Comparison of ENCODE assay signal across 8 cellular contexts in the genomic region with DNA sequence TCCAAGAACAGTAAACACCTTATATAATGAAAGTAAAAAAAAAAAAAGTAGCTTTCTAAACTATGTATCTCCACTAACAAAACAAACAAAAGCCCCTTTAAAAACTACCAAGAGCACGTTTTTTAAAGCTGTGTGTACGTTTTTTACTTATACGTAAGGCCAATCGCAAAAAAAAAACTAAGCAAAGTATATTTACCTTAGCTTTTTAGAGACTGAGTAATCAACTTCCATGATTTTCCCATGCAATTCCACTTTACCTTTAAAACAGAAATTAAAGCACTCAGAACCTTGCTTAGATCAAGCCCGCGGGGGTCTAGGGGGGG. TPM values are rescaled to one million over a fixed set of nuclear protein-coding genes. Genes with fewer than 3 reads are reported as not detected.
DNase-seq lines count a peak whose midpoint lies in the region; ATAC-seq and TF ChIP-seq lines count a peak whose summit lies in the region.

No MANE protein-coding gene starts in this region.

- TF ChIP-seq CTCF in adrenal gland (IDR thresholded peaks at IDR 0.05) (no peak), lower leg skin (IDR thresholded peaks at IDR 0.05) (no peak), type B pancreatic cell (conservative IDR thresholded peaks at IDR 0.05) (peak; percentile 32)

- WGBS in adrenal gland, 4 donors, result 0 to 2% (median 1%) methylated on average over 6 of the region's 6 CpGs
- WGBS in lower leg skin, 2 donors, result 1 to 4% methylated on average over 6 of the region's 6 CpGs

- no peaks in the 10 kb centered on the region for H3K9me3 Mint-ChIP-seq in activated naive CD4-positive, alpha-beta T cell treated with anti-CD3 and anti-CD28 coated beads, Interleukin-2, amount 50 U/mL, for 24 hours
- no peaks in the 10 kb centered on the region for H3K9me3 Mint-ChIP-seq in activated naive CD4-positive, alpha-beta T cell treated with anti-CD3 and anti-CD28 coated beads, Interleukin-2, amount 50 U/mL, for 72 hours
- no peaks in the 10 kb centered on the region for H3K9me3 Mint-ChIP-seq in type B pancreatic cell

- H3K36me3 ChIP-seq in adrenal gland (replicated peaks in 1 of 2), result no peaks in the 10 kb centered on the region

- no peak overlapping the region for H3K27ac Mint-ChIP-seq in activated naive CD4-positive, alpha-beta T cell treated with anti-CD3 and anti-CD28 coated beads, Interleukin-2, amount 50 U/mL, for 24 hours
- no peak overlapping the region for H3K27ac Mint-ChIP-seq in activated naive CD4-positive, alpha-beta T cell treated with anti-CD3 and anti-CD28 coated beads, Interleukin-2, amount 50 U/mL, for 72 hours
- peak overlapping the region; percentile 97 for H3K27ac Mint-ChIP-seq in type B pancreatic cell

- DNase-seq in activated naive CD4-positive, alpha-beta T cell treated with anti-CD3 and anti-CD28 coated beads, Interleukin-2, amount 50 U/mL, for 72 hours (ENCODE audit: low spot score in 2 of 2), result no peak
- DNase-seq in adrenal gland (no peak), lower leg skin (ENCODE audit: low spot score in 2 of 2) (no peak), type B pancreatic cell (ENCODE audit: extremely low spot score, unreplicated experiment) (no peak), NCI-H226 (no peak)

- ATAC-seq in activated naive CD4-positive, alpha-beta T cell treated with anti-CD3 and anti-CD28 coated beads, Interleukin-2, amount 50 U/mL, for 72 hours, result no peak
- ATAC-seq in HG02798 (IDR thresholded peaks at IDR 0.05; ENCODE audit: poor library complexity, unreplicated experiment) (no peak), HG03175 (IDR thresholded peaks at IDR 0.05; ENCODE audit: unreplicated experiment) (no peak)

- no peak for TF ChIP-seq POLR2A in adrenal gland (IDR thresholded peaks at IDR 0.05)
- no peak for TF ChIP-seq POLR2A in lower leg skin (IDR thresholded peaks at IDR 0.05)

- H3K9me3 ChIP-seq in adrenal gland (replicated peaks in 1 of 3), result peaks cover 0 to 4% (median 0%) of the 10 kb centered on the region in 3 donors

- H3K4me3 Mint-ChIP-seq in activated naive CD4-positive, alpha-beta T cell treated with anti-CD3 and anti-CD28 coated beads, Interleukin-2, amount 50 U/mL, for 24 hours, result peak overlapping the region; percentile 76
- H3K4me3 Mint-ChIP-seq in type B pancreatic cell, result peak overlapping the region; percentile 96

- H3K27me3 ChIP-seq in adrenal gland, result no peaks in the 10 kb centered on the region

- no peaks in the 10 kb centered on the region for H3K36me3 Mint-ChIP-seq in activated naive CD4-positive, alpha-beta T cell treated with anti-CD3 and anti-CD28 coated beads, Interleukin-2, amount 50 U/mL, for 24 hours
- peaks cover 0 to 12% of the 10 kb centered on the region in 2 donors for H3K36me3 Mint-ChIP-seq in activated naive CD4-positive, alpha-beta T cell treated with anti-CD3 and anti-CD28 coated beads, Interleukin-2, amount 50 U/mL, for 72 hours
- H3K36me3 Mint-ChIP-seq in type B pancreatic cell, result peaks cover 13% of the 10 kb centered on the region

- intact Hi-C loops in adrenal gland (cut with DNase I) (no loop called here), lower leg skin (cut with DNase I; ENCODE audit: low total_unique reads) (no loop called here)

- H3K27me3 Mint-ChIP-seq in activated naive CD4-positive, alpha-beta T cell treated with anti-CD3 and anti-CD28 coated beads, Interleukin-2, amount 50 U/mL, for 24 hours, result peaks cover 43% of the 10 kb centered on the region
- H3K27me3 Mint-ChIP-seq in type B pancreatic cell, result no peaks in the 10 kb centered on the region

- peak overlapping the region in 4 of 5 donors; percentile 66 to 92 (median 83) for H3K27ac ChIP-seq in adrenal gland

- H3K4me1 ChIP-seq in adrenal gland (replicated peaks in 1 of 2), result peaks cover 0 to 30% of the 10 kb centered on the region in 2 donors

- H3K4me1 Mint-ChIP-seq in activated naive CD4-positive, alpha-beta T cell treated with anti-CD3 and anti-CD28 coated beads, Interleukin-2, amount 50 U/mL, for 24 hours, result peaks cover 17% of the 10 kb centered on the region
- peaks cover 41% of the 10 kb centered on the region for H3K4me1 Mint-ChIP-seq in type B pancreatic cell (ENCODE audit: unreplicated experiment)

- H3K4me3 ChIP-seq in adrenal gland, result peak overlapping the region in 3 of 4 donors; percentile 63 to 90 (median 68)
- peak overlapping the region; percentile 69 for H3K4me3 ChIP-seq in lower leg skin (ENCODE audit: low read depth, poor library complexity, severe bottlenecking)

RNA-seq across cellular contexts. Expression of a gene that starts 1.9 kb away (rescaled TPM):
- 1 to 10 TPM in 1 of 2 donors, under 1 TPM in 1; 0.46 to 2.9 TPM for total RNA-seq in activated naive CD4-positive, alpha-beta T cell treated with anti-CD3 and anti-CD28 coated beads, Interleukin-2, amount 50 U/mL, for 72 hours
- 10 to 100 TPM in 6 of 8 donors, 1 to 10 TPM in 2; 7.0 to 26.5 (median 17.9) TPM for total RNA-seq in adrenal gland
- polyA plus RNA-seq in adrenal gland, result 10 to 100 TPM in 2 of 3 donors, 1 to 10 TPM in 1; 8.4 to 24.7 (median 10.5) TPM
- total RNA-seq in lower leg skin, result 10 to 100 TPM in 2 of 4 donors, 1 to 10 TPM in 2; 5.1 to 29.8 (median 9.3) TPM
- 101 and 140 TPM in 2 replicates for total RNA-seq in type B pancreatic cell (ENCODE audit: low replicate concordance)
